Comparison of ENCODE assay signal across 32 cellular contexts in genomic region chr13:48353590-48353989, GRCh38. TPM values are rescaled to one million over a fixed set of nuclear protein-coding genes. Genes with fewer than 3 reads are reported as not detected.
"Had no signal": no experiment of that assay in that cellular context is flagged by ENCODE, and none has a peak within 500 bp of the region (broad histone marks: within the 10 kb centered on the region; RNA-seq: fewer than 3 reads in every experiment).

No MANE protein-coding gene starts in this region.

- H3K27ac ChIP-seq: body of pancreas, esophagus squamous epithelium, gastroesophageal sphincter, heart right ventricle, hepatocyte, WERI-Rb-1 had no signal

- H3K36me3 ChIP-seq: WERI-Rb-1 had no signal

- ATAC-seq: activated CD4-positive, CD25-positive, alpha-beta regulatory T cell treated with anti-CD3 and anti-CD28 coated beads, Interleukin-2, amount 50 U/mL, for 24 hours; activated CD8-positive, alpha-beta T cell treated with anti-CD3 and anti-CD28 coated beads for 36 hours; activated naive CD4-positive, alpha-beta T cell treated with anti-CD3 and anti-CD28 coated beads, Interleukin-2, amount 50 U/mL, for 72 hours; activated T-cell treated with anti-CD3 and anti-CD28 coated beads, Interleukin-2, amount 50 U/mL, for 4 hours; activated T-helper 17 cell treated with anti-CD3 and anti-CD28 coated beads, Interleukin-2, amount 50 U/mL, for 72 hours; body of pancreas; effector memory CD8-positive, alpha-beta T cell; gastroesophageal sphincter; heart right ventricle had no signal

- H3K4me3 Mint-ChIP-seq: activated B cell treated with CpG ODN at 0.5 μM for 24 hours; activated CD8-positive, alpha-beta T cell treated with anti-CD3 and anti-CD28 coated beads for 36 hours; activated naive CD8-positive, alpha-beta T cell treated with anti-CD3 and anti-CD28 coated beads, Interleukin-2, amount 10 ng/mL, durations not matched to agents 7 days and 5 days; activated T-cell treated with anti-CD3 and anti-CD28 coated beads, Interleukin-2, amount 50 U/mL, for 4 hours; activated T-helper 17 cell treated with anti-CD3 and anti-CD28 coated beads, Interleukin-2, amount 50 U/mL, for 72 hours; effector memory CD8-positive, alpha-beta T cell had no signal

- H3K27me3 Mint-ChIP-seq: activated B cell treated with CpG ODN at 0.5 μM for 24 hours; activated CD8-positive, alpha-beta T cell treated with anti-CD3 and anti-CD28 coated beads for 36 hours; activated naive CD8-positive, alpha-beta T cell treated with anti-CD3 and anti-CD28 coated beads, Interleukin-2, amount 10 ng/mL, durations not matched to agents 7 days and 5 days; activated T-helper 17 cell treated with anti-CD3 and anti-CD28 coated beads, Interleukin-2, amount 50 U/mL, for 72 hours; effector memory CD8-positive, alpha-beta T cell had no signal

- DNase-seq: activated B cell treated with CpG ODN at 0.5 μM for 24 hours; activated CD4-positive, alpha-beta T cell treated with anti-CD3 and anti-CD28 coated beads for 48 hours; activated CD4-positive, alpha-beta T cell treated with anti-CD3 and anti-CD28 coated beads, Interleukin-2, amount 50 U/mL, for 1 hour; activated CD4-positive, alpha-beta T cell treated with anti-CD3 and anti-CD28 coated beads, Interleukin-2, amount 50 U/mL, for 48 hours; activated CD8-positive, alpha-beta memory T cell treated with anti-CD3 and anti-CD28 coated beads for 24 hours; activated CD8-positive, alpha-beta T cell treated with anti-CD3 and anti-CD28 coated beads for 36 hours; activated effector memory CD4-positive, alpha-beta T cell treated with Interleukin-2 at 50 U/mL for 16 hours; activated gamma-delta T cell treated with Interleukin-2 at 50 U/mL for 16 hours; activated naive CD4-positive, alpha-beta T cell treated with Interleukin-2 at 50 U/mL for 16 hours; activated naive CD8-positive, alpha-beta T cell treated with anti-CD3 and anti-CD28 coated beads, Interleukin-2, amount 10 ng/mL, durations not matched to agents 7 days and 5 days; activated T-cell treated with anti-CD3 and anti-CD28 coated beads, Interleukin-2, amount 50 U/mL, for 4 hours; amniotic stem cell; anterior cingulate cortex; body of pancreas; caudate nucleus; cortex of kidney; dermis blood vessel endothelial cell; effector CD4-positive, alpha-beta T cell; effector memory CD8-positive, alpha-beta T cell; esophagus squamous epithelium; foreskin melanocyte; heart right ventricle; T-helper 2 cell; WERI-Rb-1 had no signal

- H3K4me2 ChIP-seq: hepatocyte had no signal

- H3K27ac Mint-ChIP-seq: activated B cell treated with CpG ODN at 0.5 μM for 24 hours; activated CD8-positive, alpha-beta T cell treated with anti-CD3 and anti-CD28 coated beads for 36 hours; activated naive CD8-positive, alpha-beta T cell treated with anti-CD3 and anti-CD28 coated beads, Interleukin-2, amount 10 ng/mL, durations not matched to agents 7 days and 5 days; activated T-helper 17 cell treated with anti-CD3 and anti-CD28 coated beads, Interleukin-2, amount 50 U/mL, for 72 hours; effector memory CD8-positive, alpha-beta T cell had no signal

- H3K9me3 ChIP-seq: body of pancreas, gastroesophageal sphincter had no signal

- H3K4me3 ChIP-seq: body of pancreas, esophagus squamous epithelium, gastroesophageal sphincter, heart right ventricle, hepatocyte had no signal

- H3K79me2 ChIP-seq: hepatocyte had no signal

- H3K4me1 ChIP-seq: body of pancreas, gastroesophageal sphincter had no signal

- FAIRE-seq: astrocyte, colon, TTC549 had no signal

- H3K4me1 Mint-ChIP-seq: activated B cell treated with CpG ODN at 0.5 μM for 24 hours; activated naive CD8-positive, alpha-beta T cell treated with anti-CD3 and anti-CD28 coated beads, Interleukin-2, amount 10 ng/mL, durations not matched to agents 7 days and 5 days; activated T-helper 17 cell treated with anti-CD3 and anti-CD28 coated beads, Interleukin-2, amount 50 U/mL, for 72 hours had no signal

- H3K27me3 ChIP-seq: body of pancreas, esophagus squamous epithelium, gastroesophageal sphincter, heart right ventricle, hepatocyte had no signal

- H2AFZ ChIP-seq: hepatocyte had no signal

RNA-seq across cellular contexts. Expression of gene LPAR6, which starts 59.3 kb away (rescaled TPM):
- total RNA-seq: activated B cell treated with CpG ODN at 0.5 μM for 24 hours had no signal
